11 cellular contexts compared by ENCODE assay signal in the genomic region with DNA sequence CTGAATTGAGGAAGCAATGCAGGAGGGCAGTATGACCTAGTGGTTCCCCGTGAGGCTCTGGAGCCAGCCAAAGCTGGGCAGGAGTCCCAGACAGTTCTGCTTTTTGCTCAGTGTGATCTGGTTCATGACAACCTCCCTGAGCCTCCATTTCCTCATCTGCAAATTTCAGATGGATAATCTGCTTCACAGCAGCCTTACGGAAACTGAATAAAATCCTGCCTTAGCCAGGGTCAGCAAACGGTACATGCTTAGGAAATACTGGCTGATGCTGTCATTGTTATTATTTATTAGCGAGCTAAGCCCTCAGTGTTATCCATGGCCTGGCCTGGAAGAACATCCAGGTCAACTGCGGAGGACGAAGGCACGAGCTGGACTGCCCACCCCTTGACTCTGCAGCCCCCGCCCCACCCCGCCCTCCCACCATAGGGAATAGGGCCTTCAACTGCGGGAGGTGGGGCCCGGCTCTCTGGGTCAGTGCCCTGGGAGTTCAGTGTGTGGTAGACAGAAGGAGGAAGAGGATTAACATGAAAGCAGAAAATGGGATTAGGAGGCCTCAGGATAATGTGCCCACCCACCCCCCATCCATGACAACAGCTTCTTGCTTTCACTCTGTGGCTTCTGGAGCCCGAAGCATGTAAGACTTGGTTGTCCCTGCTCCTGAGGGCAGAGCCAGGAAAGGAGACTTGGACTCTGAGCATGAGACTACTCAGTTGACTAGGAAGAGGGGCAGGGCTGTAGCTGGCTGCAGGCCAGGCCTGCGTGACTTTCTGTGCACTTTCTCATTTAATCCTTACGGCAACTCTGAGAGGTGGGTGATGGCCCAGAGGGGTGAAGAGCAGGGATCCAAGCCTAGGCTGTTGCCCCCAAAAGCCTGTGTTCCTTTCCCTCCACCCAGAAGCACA. TPM values are rescaled to one million over a fixed set of nuclear protein-coding genes. Genes with fewer than 3 reads are reported as not detected.
A peak's percentile ranks its signal among the peaks of the same experiment; 100 is the strongest.
DNase-seq lines count a peak whose midpoint lies in the region; TF ChIP-seq lines count a peak whose summit lies in the region.
"Had no signal": no experiment of that assay in that cellular context is flagged by ENCODE, and none has a peak within 500 bp of the region (broad histone marks: within the 10 kb centered on the region; RNA-seq: fewer than 3 reads in every experiment).

No MANE protein-coding gene starts in this region.

- no peak overlapping the region for H3K9ac ChIP-seq in liver (ENCODE audit: low read depth in 1 of 2, low read length in 2 of 2)

- H3K4me1 ChIP-seq in liver (ENCODE audit: control insufficient read depth in 4 of 4, insufficient read depth in 4 of 4, low read length in 3 of 4), result no peaks in the 10 kb centered on the region
- H3K4me1 ChIP-seq in breast epithelium, result no peaks in the 10 kb centered on the region

- no peak for TF ChIP-seq POLR2A in breast epithelium (IDR thresholded peaks at IDR 0.05)

- in situ Hi-C loops in KBM-7 (cut with MboI; ENCODE audit: low pct_unique_long_range_greater_than_20kb, low sequenced_read_pairs), result no loop called here

- peak; percentile 71 for DNase-seq in KBM-7
- peak; percentile 71 for DNase-seq in choroid plexus epithelial cell (ENCODE audit: low read depth)
- DNase-seq in stromal cell of bone marrow (ENCODE audit: low read depth), result peak; percentile 11
- DNase-seq in breast epithelium (ENCODE audit: low spot score in 2 of 2), result no peak
- DNase-seq in NCI-H510A treated with DMSO at 0.1 percent for 48 hours (lab: John Stamatoyannopoulos, UW), result no peak
- DNase-seq in NCI-H774 (lab: John Stamatoyannopoulos, UW), result no peak
- no peak for DNase-seq in activated CD4-positive, alpha-beta T cell treated with anti-CD3 and anti-CD28 coated beads, Interleukin-2, amount 50 U/mL, for 1 hour
- DNase-seq: activated B cell treated with CpG ODN at 0.5 μM for 24 hours, Calu3 had no signal

- TF ChIP-seq CTCF in choroid plexus epithelial cell (conservative IDR thresholded peaks at IDR 0.05; ENCODE audit: low read depth, low read length), result no peak
- TF ChIP-seq CTCF in liver (IDR thresholded peaks at IDR 0.05; ENCODE audit: low read depth, low read length, missing input control), result no peak
- no peak for TF ChIP-seq CTCF in breast epithelium (IDR thresholded peaks at IDR 0.05)

- WGBS in liver, result 68% methylated on average over 14 of the region's 14 CpGs

- H3K9me3 ChIP-seq in liver (ENCODE audit: control insufficient read depth in 4 of 4, low read length in 3 of 4), result no peaks in the 10 kb centered on the region
- H3K9me3 ChIP-seq in breast epithelium, result no peaks in the 10 kb centered on the region

- H3K27me3 ChIP-seq in liver (ENCODE audit: control insufficient read depth in 4 of 4, insufficient read depth in 4 of 4, low read length in 3 of 4) (no peaks in the 10 kb centered on the region), breast epithelium (no peaks in the 10 kb centered on the region)

- H3K36me3 ChIP-seq in liver (ENCODE audit: control insufficient read depth in 4 of 4, insufficient read depth in 3 of 4, low read depth in 1 of 4, low read length in 3 of 4), result peaks cover 3 to 5% (median 5%) of the 10 kb centered on the region in 4 donors
- H3K36me3 ChIP-seq in breast epithelium, result no peaks in the 10 kb centered on the region

- H3K4me3 ChIP-seq in choroid plexus epithelial cell (ENCODE audit: low read depth, low read length) (no peak overlapping the region), liver (ENCODE audit: low read depth in 1 of 3, low read length in 3 of 3) (no peak overlapping the region), breast epithelium (no peak overlapping the region)

- intact Hi-C loops in breast epithelium (cut with DNase I; ENCODE audit: low total_unique reads), result no loop called here

- H3K27ac ChIP-seq in liver (ENCODE audit: low read depth in 1 of 2, low read length in 2 of 2) (peak overlapping the region in 1 of 2 donors; percentile 52), breast epithelium (peak overlapping the region in 1 of 2 donors; percentile 75)

- TF ChIP-seq RAD21 in liver (IDR thresholded peaks at IDR 0.05), result no peak

TF ChIP-seq in liver, 16 proteins besides CTCF, POLR2A, EP300 and RAD21:
- TF ChIP-seq NR2F2 (IDR thresholded peaks at IDR 0.05) (peak; percentile 55), HNF4G (IDR thresholded peaks at IDR 0.05) (no peak)

RNA-seq across cellular contexts. Expression of a gene that starts 13.1 kb away (rescaled TPM):
- total RNA-seq in liver (10 to 100 TPM; 24.9 to 76.0 TPM), breast epithelium (100 to 1,000 TPM in 1 of 3 donors, 10 to 100 TPM in 2; 19.3 to 131 (median 95.4) TPM)
- polyA plus RNA-seq in liver, result 10 to 100 TPM in 1 of 2 donors, 1 to 10 TPM in 1; 2.0 to 14.6 TPM
- total RNA-seq: activated B cell treated with CpG ODN at 0.5 μM for 24 hours; activated naive CD4-positive, alpha-beta T cell treated with anti-CD3 and anti-CD28 coated beads, Interleukin-2, amount 50 U/mL, for 72 hours had no signal

Comparison
In these comparisons a context has a peak if more than half of its experiments do, and no peak if none do; other contexts are left out.
1. DNase-seq: peak in KBM-7 (single experiment), choroid plexus epithelial cell (single experiment) and stromal cell of bone marrow (single experiment); none in breast epithelium (0 of 2), NCI-H510A treated with DMSO at 0.1 percent for 48 hours (single experiment), NCI-H774 (single experiment) and activated CD4-positive, alpha-beta T cell treated with anti-CD3 and anti-CD28 coated beads, Interleukin-2, amount 50 U/mL, for 1 hour (single experiment).